ENCODE assay signal across 24 cellular contexts in the genomic region with DNA sequence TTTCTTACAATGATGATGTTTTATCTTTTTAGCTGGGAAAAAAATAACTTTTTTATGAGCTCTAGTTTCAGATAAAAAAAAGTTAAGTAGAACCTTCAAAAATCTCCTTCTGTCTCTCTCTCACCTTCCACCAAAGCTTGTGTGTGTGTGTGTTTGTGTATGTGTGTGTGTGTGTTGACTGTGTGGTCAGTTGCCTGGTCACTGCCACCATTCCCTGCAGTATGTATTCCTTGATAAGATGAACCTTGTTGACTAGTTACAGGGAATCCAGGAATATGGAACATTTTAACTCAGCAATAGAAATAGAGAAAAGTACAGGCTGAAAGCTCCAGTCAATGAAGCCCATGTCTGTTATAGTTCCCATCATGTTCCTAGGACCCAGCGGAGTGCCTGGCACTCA.
A peak's percentile ranks its signal among the peaks of the same experiment; 100 is the strongest.
DNase-seq lines count a peak whose midpoint lies in the region; ATAC-seq, FAIRE-seq and TF ChIP-seq lines count a peak whose summit lies in the region.
"Had no signal": no experiment of that assay in that cellular context is flagged by ENCODE, and none has a peak within 500 bp of the region (broad histone marks: within the 10 kb centered on the region; RNA-seq: fewer than 3 reads in every experiment).

No MANE protein-coding gene starts in this region.

- FAIRE-seq in endothelial cell of umbilical vein (lab: Jason Lieb, UNC) (peak; percentile 35), urothelium cell line (lab: Jason Lieb, UNC) (peak; percentile 48)
- FAIRE-seq: A204.1, GM12878, GM12892, GM18507 had no signal

- POLR2A ChIA-PET in endothelial cell of umbilical vein (lab: Charles Lee) = no interaction called here

- no peaks in the 10 kb centered on the region for H3K4me1 ChIP-seq in endothelial cell of umbilical vein (ENCODE audit: control insufficient read depth, extremely low read depth, insufficient read depth, low read length)
- H3K4me1 ChIP-seq in upper lobe of left lung = peaks cover 0 to 5% (median 0%) of the 10 kb centered on the region in 4 donors
- H3K4me1 ChIP-seq: BE2C, BLaER1 had no signal

- H3K79me2 ChIP-seq in endothelial cell of umbilical vein (ENCODE audit: control insufficient read depth, insufficient read depth, low read length) = no peaks in the 10 kb centered on the region

- H3K9me3 ChIP-seq in endothelial cell of umbilical vein (replicated peaks; ENCODE audit: control insufficient read depth, insufficient read depth, low read length) (no peaks in the 10 kb centered on the region), upper lobe of left lung (no peaks in the 10 kb centered on the region)
- H3K9me3 ChIP-seq: BE2C, BLaER1 had no signal

- no peak overlapping the region for H3K9ac ChIP-seq in endothelial cell of umbilical vein (replicated peaks; ENCODE audit: extremely low read depth, insufficient read depth, low read length)
- H3K9ac ChIP-seq: BLaER1 had no signal

- no peak for DNase-seq in endothelial cell of umbilical vein (ENCODE audit: low read depth, low spot score)
- no peak for DNase-seq in urothelium cell line (ENCODE audit: low spot score)
- DNase-seq in medulla oblongata (ENCODE audit: extremely low spot score) = no peak
- no peak for DNase-seq in upper lobe of left lung
- DNase-seq: 8988T; ACHN; BE2C; C1 segment of cervical spinal cord; CD4-positive, alpha-beta memory T cell; CD4-positive, CD25-positive, alpha-beta regulatory T cell; CD8-positive, alpha-beta memory T cell; COR-L47; DMS 273 treated with DMSO at 0.1 percent for 48 hours; DMS153; DMS79; DND-41; EL; GDM1 had no signal

- H4K20me1 ChIP-seq in endothelial cell of umbilical vein (replicated peaks; ENCODE audit: control insufficient read depth, extremely low read depth, insufficient read depth, low read length) = no peaks in the 10 kb centered on the region
- H4K20me1 ChIP-seq: BLaER1 had no signal

- no peak overlapping the region for H3K4me3 ChIP-seq in endothelial cell of umbilical vein (replicated peaks in 1 of 3; ENCODE audit: insufficient read depth in 1 of 3, low read depth in 1 of 3, low read length in 3 of 3)
- H3K4me3 ChIP-seq in upper lobe of left lung = no peak overlapping the region
- H3K4me3 ChIP-seq: BLaER1, GM12878 had no signal

- intact Hi-C loops in endothelial cell of umbilical vein (cut with micrococcal nuclease) = no loop called here

- H3K9me1 ChIP-seq in endothelial cell of umbilical vein (replicated peaks; ENCODE audit: control insufficient read depth, extremely low read depth, insufficient read depth, low read length) = no peaks in the 10 kb centered on the region

- no peak for TF ChIP-seq EP300 in upper lobe of left lung (IDR thresholded peaks at IDR 0.05)

- dilution Hi-C loops in endothelial cell of umbilical vein (cut with MboI; ENCODE audit: extremely low pct_ligation_motif_present, low sequenced_read_pairs) = no loop called here

- H3K36me3 ChIP-seq in endothelial cell of umbilical vein (ENCODE audit: control insufficient read depth in 2 of 2, extremely low read depth in 1 of 2, insufficient read depth in 2 of 2, low read length in 2 of 2) (no peaks in the 10 kb centered on the region), upper lobe of left lung (no peaks in the 10 kb centered on the region)
- H3K36me3 ChIP-seq: BE2C, BLaER1 had no signal

- TF ChIP-seq POLR2A in endothelial cell of umbilical vein (IDR thresholded peaks at IDR 0.05; ENCODE audit: low read depth, low read length) (no peak), upper lobe of left lung (IDR thresholded peaks at IDR 0.05) (no peak)

- no peak overlapping the region for H3K4me2 ChIP-seq in endothelial cell of umbilical vein (ENCODE audit: insufficient read depth, low read length)
- H3K4me2 ChIP-seq: BLaER1 had no signal

- TF ChIP-seq CTCF in VCaP (conservative IDR thresholded peaks at IDR 0.05) (no peak), endothelial cell of umbilical vein (IDR thresholded peaks at IDR 0.05; ENCODE audit: extremely low read depth in 1 of 2, insufficient read depth in 1 of 2, low read depth in 1 of 2, low read length in 2 of 2) (no peak), upper lobe of left lung (IDR thresholded peaks at IDR 0.05) (no peak)

- H2AFZ ChIP-seq in endothelial cell of umbilical vein (ENCODE audit: low read depth, low read length) = no peak overlapping the region

- CTCF ChIA-PET in endothelial cell of umbilical vein (lab: Charles Lee) = interaction anchor here (0.8 to 1.7 kb wide), 3 partner anchors 11 to 239 kb away, joined by 3 to 5 read pairs (median 4); no protein-coding TSS in a partner anchor

- H3K27ac ChIP-seq in VCaP (peak overlapping the region; percentile 74; the same call in 1 of the 2 replicates), endothelial cell of umbilical vein (ENCODE audit: insufficient read depth, low read depth, low read length) (no peak overlapping the region), upper lobe of left lung (no peak overlapping the region)
- H3K27ac ChIP-seq: BLaER1 had no signal

- BruUV-seq in endothelial cell of umbilical vein (replicated peaks; lab: Mats Ljungman, UMichigan) = no TSS peak

- 96 to 100% methylated on average over 1 of the region's 1 CpG for WGBS in upper lobe of left lung, 2 donors

- ATAC-seq in upper lobe of left lung (ENCODE audit: low FRiP score in 2 of 2) = no peak
- ATAC-seq: GM12878 had no signal

- H3K27me3 ChIP-seq in endothelial cell of umbilical vein (ENCODE audit: control insufficient read depth in 2 of 2, insufficient read depth in 2 of 2, low read length in 2 of 2) (no peaks in the 10 kb centered on the region), upper lobe of left lung (no peaks in the 10 kb centered on the region)
- H3K27me3 ChIP-seq: BE2C, BLaER1 had no signal

TF ChIP-seq in endothelial cell of umbilical vein, 7 proteins besides CTCF, POLR2A, EP300 and RAD21:
- TF ChIP-seq EZH2 (IDR thresholded peaks at IDR 0.05; ENCODE audit: borderline replicate concordance, low read depth, low read length, severe bottlenecking) (no peak), POLR2AphosphoS5 (IDR thresholded peaks at IDR 0.05; ENCODE audit: insufficient read depth, low read depth, low read length) (no peak), FOS (IDR thresholded peaks at IDR 0.05; ENCODE audit: borderline replicate concordance, insufficient read depth, low read length) (no peak), JUN (IDR thresholded peaks at IDR 0.05; ENCODE audit: borderline replicate concordance, insufficient read depth, insufficient read length, low read depth) (no peak), GATA2 (IDR thresholded peaks at IDR 0.05; ENCODE audit: insufficient read depth, insufficient read length, low read depth, low read length) (no peak), MYC (IDR thresholded peaks at IDR 0.05; ENCODE audit: low read depth, low read length) (no peak)
- TF ChIP-seq, protein P1, sequence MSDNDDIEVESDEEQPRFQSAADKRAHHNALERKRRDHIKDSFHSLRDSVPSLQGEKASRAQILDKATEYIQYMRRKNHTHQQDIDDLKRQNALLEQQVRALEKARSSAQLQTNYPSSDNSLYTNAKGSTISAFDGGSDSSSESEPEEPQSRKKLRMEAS (IDR thresholded peaks at IDR 0.05; ENCODE audit: insufficient read depth, insufficient read length) = no peak
